8 cellular contexts compared by ENCODE assay signal in the genomic region with DNA sequence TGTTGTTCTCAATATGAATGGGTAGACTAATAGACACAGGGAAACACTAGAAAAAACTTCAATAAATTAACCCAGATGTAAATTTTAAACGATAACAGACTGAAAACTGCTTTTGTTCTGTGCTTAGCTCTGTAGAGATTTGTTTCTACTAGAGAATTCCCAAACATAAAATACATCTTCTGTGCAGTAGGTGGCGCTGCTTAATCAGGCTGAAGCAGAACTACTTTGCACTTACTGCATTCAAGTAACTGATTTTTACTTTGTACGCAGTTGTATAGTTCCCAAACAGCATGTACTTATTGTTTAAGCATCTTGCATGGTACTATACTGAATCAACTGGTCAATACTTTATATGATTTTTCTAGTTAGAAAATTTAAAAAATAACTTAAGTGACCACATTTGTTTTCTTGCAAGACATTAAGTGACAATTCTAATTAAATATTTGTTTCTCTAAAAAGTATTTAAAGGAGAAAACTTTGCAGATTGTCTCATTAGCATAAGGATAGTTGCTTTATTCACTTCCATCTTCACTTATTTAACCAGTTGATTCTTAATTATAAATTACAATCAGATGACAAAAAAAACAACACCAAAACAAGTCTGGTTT.
DNase-seq lines count a peak whose midpoint lies in the region; ATAC-seq and TF ChIP-seq lines count a peak whose summit lies in the region.

No MANE protein-coding gene starts in this region.

- H3K4me1 Mint-ChIP-seq in T-helper 17 cell = peaks cover 22% of the 10 kb centered on the region

- H3K27ac ChIP-seq in iPS DF 6.9 (ENCODE audit: low read length) = no peak overlapping the region

- peaks cover 12% of the 10 kb centered on the region for H3K36me3 Mint-ChIP-seq in T-helper 17 cell (ENCODE audit: low read depth)

- no peaks in the 10 kb centered on the region for H3K27me3 Mint-ChIP-seq in T-helper 17 cell

- DNase-seq in HCEC 1CT = peak; percentile 48
- peak; percentile 70 for DNase-seq in NAMALWA (ENCODE audit: low spot score)
- DNase-seq in T-helper 17 cell = peak; percentile 16 to 53 (median 19)
- DNase-seq in astrocyte of the spinal cord (ENCODE audit: low read depth, low spot score) = peak; percentile 83
- peak; percentile 35 for DNase-seq in iPS DF 6.9 (ENCODE audit: low read depth, low spot score)
- peak; percentile 32 to 46 (median 36) for DNase-seq in stimulated activated CD4-positive, alpha-beta T cell treated with anti-CD3 and anti-CD28 coated beads, Interleukin-1b, Interleukin-23, amount 100 ng/mL, for 24 hours (ENCODE audit: low read depth in 4 of 4, low spot score in 1 of 4)

- no peak overlapping the region for H3K4me3 ChIP-seq in astrocyte of the spinal cord (ENCODE audit: low read depth, low read length)
- no peak overlapping the region for H3K4me3 ChIP-seq in iPS DF 6.9 (ENCODE audit: low read length)

- peak; percentile 78 for TF ChIP-seq CTCF in GM12873 (IDR thresholded peaks at IDR 0.05; ENCODE audit: insufficient read depth, low read depth, low read length, missing control alignments)
- TF ChIP-seq CTCF in astrocyte of the spinal cord (IDR thresholded peaks at IDR 0.05; ENCODE audit: low read depth, low read length) = peak; percentile 72

- H3K9me3 ChIP-seq in T-helper 17 cell (ENCODE audit: control insufficient read depth, low read length, poor library complexity, severe bottlenecking) (no peaks in the 10 kb centered on the region), iPS DF 6.9 (ENCODE audit: control insufficient read depth, insufficient read depth, low read length) (no peaks in the 10 kb centered on the region)

- no peaks in the 10 kb centered on the region; the same call in 1 of the 2 replicates for H3K4me1 ChIP-seq in iPS DF 6.9 (ENCODE audit: control insufficient read depth, insufficient read depth, low read length)

- H3K4me3 Mint-ChIP-seq in T-helper 17 cell = no peak overlapping the region

- H3K36me3 ChIP-seq in iPS DF 6.9 (ENCODE audit: control insufficient read depth, insufficient read depth, low read length) = no peaks in the 10 kb centered on the region

- ATAC-seq in T-helper 17 cell = peak; percentile 78
- ATAC-seq in GM18861 (IDR thresholded peaks at IDR 0.05; ENCODE audit: unreplicated experiment) = no peak

- H3K27ac Mint-ChIP-seq in T-helper 17 cell = no peak overlapping the region

- no peaks in the 10 kb centered on the region for H3K27me3 ChIP-seq in iPS DF 6.9 (ENCODE audit: control insufficient read depth, insufficient read depth, low read length)

- no CpG with 5 or more reads among the region's 3 CpGs for whole genome bisulfite sequencing in iPS DF 6.9 (ENCODE audit: insufficient coverage, insufficient read length)

- in situ Hi-C loops in astrocyte of the spinal cord (cut with HindIII; ENCODE audit: low sequenced_read_pairs) = no loop called here

Comparison
In these comparisons a context has a peak if more than half of its experiments do, and no peak if none do; other contexts are left out.
1. DNase-seq: peak in every context shown above with its lines; median percentile 83 in astrocyte of the spinal cord; 70 in NAMALWA; 48 in HCEC 1CT; 36 in stimulated activated CD4-positive, alpha-beta T cell treated with anti-CD3 and anti-CD28 coated beads, Interleukin-1b, Interleukin-23, amount 100 ng/mL, for 24 hours; 35 in iPS DF 6.9; 19 in T-helper 17 cell.